Comparison of ENCODE assay signal across 10 cellular contexts in genomic region chr4:13701937-13702446, GRCh38.
DNase-seq lines count a peak whose midpoint lies in the region; ATAC-seq and TF ChIP-seq lines count a peak whose summit lies in the region.
"Had no signal": no experiment of that assay in that cellular context is flagged by ENCODE, and none has a peak within 500 bp of the region (broad histone marks: within the 10 kb centered on the region; RNA-seq: fewer than 3 reads in every experiment).

No MANE protein-coding gene starts in this region.

- H3K4me1 ChIP-seq in mammary epithelial cell (ENCODE audit: insufficient read depth, low read length) (peaks cover 61% of the 10 kb centered on the region), right lobe of liver (peaks cover 0 to 77% (median 36%) of the 10 kb centered on the region in 4 donors), sigmoid colon (peaks cover 0 to 10% (median 0%) of the 10 kb centered on the region in 4 donors)

- intact Hi-C loops in mammary epithelial cell (cut with micrococcal nuclease) (loop anchor here (1.0 to 10.0 kb wide), 7 partner anchors 45 to 1303 kb away; partner anchors contain the start of genes CPEB2 and RAB28), right lobe of liver (cut with DNase I) (no loop called here), sigmoid colon (cut with DNase I) (no loop called here)

- 45% methylated on average over 2 of the region's 2 CpGs for WGBS in mammary epithelial cell (ENCODE audit: low coverage, missing lambda C conversion rate)
- 32% methylated on average over 2 of the region's 2 CpGs for WGBS in right lobe of liver (ENCODE audit: insufficient coverage, low coverage, low lambda C conversion rate, missing lambda C conversion rate)
- WGBS in sigmoid colon, 2 donors, result 80 to 84% methylated on average over 2 of the region's 2 CpGs

- H3K27ac ChIP-seq in mammary epithelial cell (ENCODE audit: insufficient read depth, low read depth, low read length) (peak overlapping the region; percentile 78), right lobe of liver (peak overlapping the region; percentile 53 to 78 (median 60)), sigmoid colon (no peak overlapping the region)

- H2AFZ ChIP-seq in mammary epithelial cell (ENCODE audit: low read depth, low read length), result no peak overlapping the region

- TF ChIP-seq POLR2A in right lobe of liver (IDR thresholded peaks at IDR 0.05), result peak; percentile 27
- no peak for TF ChIP-seq POLR2A in sigmoid colon (IDR thresholded peaks at IDR 0.05)

- no peaks in the 10 kb centered on the region for H3K9me3 ChIP-seq in mammary epithelial cell (replicated peaks; ENCODE audit: insufficient read depth, low read length)
- H3K9me3 ChIP-seq in right lobe of liver, result no peaks in the 10 kb centered on the region
- H3K9me3 ChIP-seq in sigmoid colon, result no peaks in the 10 kb centered on the region
- H3K9me3 ChIP-seq: Peyer's patch had no signal

- H3K4me2 ChIP-seq in mammary epithelial cell (ENCODE audit: insufficient read depth, low read depth, low read length), result peak overlapping the region; percentile 31

- in situ Hi-C loops in Caki2 (cut with HindIII; ENCODE audit: low pct_unique_long_range_greater_than_20kb, low sequenced_read_pairs), result no loop called here
- in situ Hi-C loops in mammary epithelial cell (cut with MboI; ENCODE audit: low sequenced_read_pairs in 2 of 2), result no loop called here

- TF ChIP-seq EP300 in sigmoid colon (IDR thresholded peaks at IDR 0.05), result no peak

- no peak overlapping the region for H3K4me3 ChIP-seq in mammary epithelial cell (replicated peaks in 1 of 3; ENCODE audit: insufficient read depth in 1 of 3, low read depth in 2 of 3, low read length in 3 of 3)
- no peak overlapping the region for H3K4me3 ChIP-seq in right lobe of liver
- H3K4me3 ChIP-seq in sigmoid colon, result no peak overlapping the region
- H3K4me3 ChIP-seq: Peyer's patch had no signal

- CTCF ChIA-PET in mammary epithelial cell (lab: Charles Lee; ENCODE audit: low non-redundant PET), result no interaction called here

- H3K27me3 ChIP-seq in mammary epithelial cell (ENCODE audit: insufficient read depth, low read length), result no peaks in the 10 kb centered on the region
- no peaks in the 10 kb centered on the region for H3K27me3 ChIP-seq in right lobe of liver
- no peaks in the 10 kb centered on the region for H3K27me3 ChIP-seq in sigmoid colon
- H3K27me3 ChIP-seq: Peyer's patch had no signal

- ATAC-seq in right lobe of liver (peak; percentile 73 to 87 (median 80)), HG03280 (IDR thresholded peaks at IDR 0.05; ENCODE audit: unreplicated experiment) (no peak)

- no peak for TF ChIP-seq CTCF in mammary epithelial cell (conservative IDR thresholded peaks at IDR 0.05 in 1 of 2, IDR thresholded peaks at IDR 0.05 in 1 of 2; ENCODE audit: extremely low read depth in 1 of 2, insufficient read depth in 1 of 2, low read depth in 1 of 2, low read length in 2 of 2)
- TF ChIP-seq CTCF in right lobe of liver (IDR thresholded peaks at IDR 0.05), result peak in 1 of 4 donors; percentile 8
- TF ChIP-seq CTCF in sigmoid colon (IDR thresholded peaks at IDR 0.05), result no peak

- DNase-seq in Caki2 (ENCODE audit: low read depth) (peak; percentile 93), NCI-H226 (peak; percentile 60), mammary epithelial cell (peak; percentile 88), right lobe of liver (peak in 1 of 3 donors; percentile 50), sigmoid colon (no peak), NAMALWA (ENCODE audit: low spot score) (no peak), NCI-H82 treated with DMSO at 0.1 percent for 48 hours (lab: John Stamatoyannopoulos, UW; ENCODE audit: unreplicated experiment) (no peak)
- DNase-seq: stimulated activated CD4-positive, alpha-beta T cell treated with anti-CD3 and anti-CD28 coated beads, Interleukin-2, amount 100 ng/mL, for 48 hours had no signal

- no peak overlapping the region for H3K9ac ChIP-seq in mammary epithelial cell (ENCODE audit: insufficient read depth, low read length)

- no TSS peak for BruUV-seq in mammary epithelial cell (replicated peaks; lab: Mats Ljungman, UMichigan)

- no peaks in the 10 kb centered on the region for H3K79me2 ChIP-seq in mammary epithelial cell (ENCODE audit: insufficient read depth, low read length)

- H3K36me3 ChIP-seq in mammary epithelial cell (ENCODE audit: insufficient read depth, low read length), result no peaks in the 10 kb centered on the region
- H3K36me3 ChIP-seq in right lobe of liver, result no peaks in the 10 kb centered on the region
- H3K36me3 ChIP-seq in sigmoid colon, result no peaks in the 10 kb centered on the region
- H3K36me3 ChIP-seq: Peyer's patch had no signal

- dilution Hi-C loops in mammary epithelial cell (cut with HindIII; ENCODE audit: low sequenced_read_pairs), result no loop called here

- no peaks in the 10 kb centered on the region for H4K20me1 ChIP-seq in mammary epithelial cell (ENCODE audit: insufficient read depth, low read length)

Comparison
In these comparisons a context has a peak if more than half of its experiments do, and no peak if none do; other contexts are left out.
1. DNase-seq: peak in Caki2 (single experiment), NCI-H226 (single experiment) and mammary epithelial cell (single experiment); none in sigmoid colon (single experiment), NAMALWA (single experiment) and NCI-H82 treated with DMSO at 0.1 percent for 48 hours (single experiment).
2. H3K27ac ChIP-seq: peak in mammary epithelial cell (single experiment) and right lobe of liver (3 of 3); none in sigmoid colon (0 of 4).